ENCODE assay signal across 1 cellular context in the genomic region with DNA sequence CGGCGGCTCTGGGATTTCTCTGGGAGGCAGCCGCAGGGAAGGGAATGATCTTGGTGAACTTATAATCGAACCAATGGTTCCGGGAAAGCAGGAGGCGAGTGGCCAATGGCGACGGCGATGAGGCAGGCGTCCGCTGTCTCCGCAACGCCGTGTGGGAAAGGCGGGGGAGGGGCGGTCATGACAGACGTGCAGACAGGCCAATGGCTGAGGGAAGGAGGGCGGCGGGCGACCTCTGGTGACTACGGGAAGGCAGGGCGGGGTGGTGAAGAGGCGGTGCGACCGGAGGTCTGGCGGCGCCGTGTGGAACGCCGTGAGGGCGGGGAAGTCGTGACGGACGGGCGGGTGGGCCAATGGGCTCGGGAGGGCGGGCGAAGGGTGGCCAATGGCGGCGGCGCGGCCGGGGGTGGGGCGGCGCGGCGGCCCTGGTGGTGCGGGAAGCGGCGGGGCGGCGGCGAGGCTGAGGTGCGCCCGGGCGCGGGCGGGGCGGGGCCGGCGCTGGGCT.
A peak's percentile ranks its signal among the peaks of the same experiment; 100 is the strongest.
TF ChIP-seq lines count a peak whose summit lies in the region.

A gene with protein sequence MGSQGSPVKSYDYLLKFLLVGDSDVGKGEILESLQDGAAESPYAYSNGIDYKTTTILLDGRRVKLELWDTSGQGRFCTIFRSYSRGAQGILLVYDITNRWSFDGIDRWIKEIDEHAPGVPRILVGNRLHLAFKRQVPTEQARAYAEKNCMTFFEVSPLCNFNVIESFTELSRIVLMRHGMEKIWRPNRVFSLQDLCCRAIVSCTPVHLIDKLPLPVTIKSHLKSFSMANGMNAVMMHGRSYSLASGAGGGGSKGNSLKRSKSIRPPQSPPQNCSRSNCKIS (plus strand): TSS at position 409 of the 502 bp plus-strand sequence. CDS start 226 bp downstream, outside the sequence.

TF ChIP-seq in K562, 482 proteins besides CTCF, POLR2A, EP300 and RAD21 (continued from another document):
- TF ChIP-seq, protein P1, sequence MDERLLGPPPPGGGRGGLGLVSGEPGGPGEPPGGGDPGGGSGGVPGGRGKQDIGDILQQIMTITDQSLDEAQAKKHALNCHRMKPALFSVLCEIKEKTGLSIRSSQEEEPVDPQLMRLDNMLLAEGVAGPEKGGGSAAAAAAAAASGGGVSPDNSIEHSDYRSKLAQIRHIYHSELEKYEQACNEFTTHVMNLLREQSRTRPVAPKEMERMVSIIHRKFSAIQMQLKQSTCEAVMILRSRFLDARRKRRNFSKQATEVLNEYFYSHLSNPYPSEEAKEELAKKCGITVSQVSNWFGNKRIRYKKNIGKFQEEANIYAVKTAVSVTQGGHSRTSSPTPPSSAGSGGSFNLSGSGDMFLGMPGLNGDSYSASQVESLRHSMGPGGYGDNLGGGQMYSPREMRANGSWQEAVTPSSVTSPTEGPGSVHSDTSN (CRISPR knock-in tag; IDR thresholded peaks at IDR 0.05; ENCODE audit: low read depth): peak; percentile 98
- TF ChIP-seq, protein P1 (tag; conservative IDR thresholded peaks at IDR 0.05; ENCODE audit: low read depth): peak; percentile 99
- TF ChIP-seq TRIM28 (IDR thresholded peaks at IDR 0.05) (no peak), MAFF (IDR thresholded peaks at IDR 0.05; ENCODE audit: low read length) (no peak), ELF4 (CRISPR knock-in tag; IDR thresholded peaks at IDR 0.05) (peak; percentile 43; the same call in 1 of the 2 replicates)
